8 cellular contexts compared by ENCODE assay signal in genomic region chr14:22099942-22100763, GRCh38.
DNase-seq lines count a peak whose midpoint lies in the region; ATAC-seq and TF ChIP-seq lines count a peak whose summit lies in the region.

No MANE protein-coding gene starts in this region.

- H3K4me1 ChIP-seq in OCI-LY1 (ENCODE audit: insufficient read depth, low read length, severe bottlenecking) (no peaks in the 10 kb centered on the region), left ventricle myocardium inferior (no peaks in the 10 kb centered on the region)

- H3K36me3 ChIP-seq in OCI-LY1 (ENCODE audit: insufficient read depth, low read length) (no peaks in the 10 kb centered on the region), left ventricle myocardium inferior (no peaks in the 10 kb centered on the region)

- no peak overlapping the region for H2AFZ ChIP-seq in OCI-LY1 (ENCODE audit: low read length)

- ATAC-seq in HG02943 (IDR thresholded peaks at IDR 0.05; ENCODE audit: low read depth, unreplicated experiment) (peak; percentile 59), GM21576 (IDR thresholded peaks at IDR 0.05; ENCODE audit: unreplicated experiment) (no peak)

- H3K4me2 ChIP-seq in OCI-LY1 (ENCODE audit: low read length), result no peak overlapping the region

- no peaks in the 10 kb centered on the region for H3K9me2 ChIP-seq in OCI-LY1 (ENCODE audit: low read depth, low read length)

- no peaks in the 10 kb centered on the region for H4K20me1 ChIP-seq in OCI-LY1 (ENCODE audit: insufficient read depth, low read length)

- H3K27ac ChIP-seq in 22Rv1 (no peak overlapping the region), OCI-LY1 (ENCODE audit: low read depth, low read length, poor library complexity, severe bottlenecking) (no peak overlapping the region), left ventricle myocardium inferior (replicated peaks) (no peak overlapping the region)

- H3K79me2 ChIP-seq in OCI-LY1 (ENCODE audit: insufficient read depth, low read length), result no peaks in the 10 kb centered on the region

- H3F3A ChIP-seq in OCI-LY1 (ENCODE audit: insufficient read depth, low read length), result no peaks in the 10 kb centered on the region

- peak; percentile 80 for DNase-seq in activated effector memory CD4-positive, alpha-beta T cell treated with anti-CD3 and anti-CD28 coated beads, Interleukin-2, amount 50 U/mL, for 16 hours
- DNase-seq in left ventricle myocardium inferior, result peak; percentile 64
- peak; percentile 63 for DNase-seq in retinal pigment epithelial cell (ENCODE audit: low read depth)

- H3K9ac ChIP-seq in OCI-LY1 (ENCODE audit: low read length), result no peak overlapping the region

- H3K27me3 ChIP-seq in OCI-LY1 (ENCODE audit: insufficient read depth, low read length) (no peaks in the 10 kb centered on the region), left ventricle myocardium inferior (ENCODE audit: low read depth) (peaks cover 10% of the 10 kb centered on the region)

- H3K9me3 ChIP-seq in OCI-LY1 (ENCODE audit: low read length) (no peaks in the 10 kb centered on the region), left ventricle myocardium inferior (replicated peaks) (no peaks in the 10 kb centered on the region)

- peak; percentile 84 for TF ChIP-seq CTCF in 22Rv1 (IDR thresholded peaks at IDR 0.05)
- TF ChIP-seq CTCF in GM12872 (IDR thresholded peaks at IDR 0.05; ENCODE audit: insufficient read depth, low read depth, low read length), result peak; percentile 76
- TF ChIP-seq CTCF in OCI-LY1 (IDR thresholded peaks at IDR 0.05; ENCODE audit: low read length), result peak; percentile 79
- peak; percentile 73 for TF ChIP-seq CTCF in left ventricle myocardium inferior (IDR thresholded peaks at IDR 0.05; ENCODE audit: borderline replicate concordance)
- TF ChIP-seq CTCF in retinal pigment epithelial cell (conservative IDR thresholded peaks at IDR 0.05; ENCODE audit: low read depth, low read length), result peak; percentile 77

- H3K4me3 ChIP-seq in OCI-LY1 (ENCODE audit: low read depth, low read length, poor library complexity, severe bottlenecking) (no peak overlapping the region), left ventricle myocardium inferior (no peak overlapping the region), retinal pigment epithelial cell (ENCODE audit: low read length) (no peak overlapping the region)

- intact Hi-C loops in left ventricle myocardium inferior (cut with micrococcal nuclease), result no loop called here
